ENCODE assay signal across 37 cellular contexts in genomic region chr7:130712416-130712815, GRCh38. TPM values are rescaled to one million over a fixed set of nuclear protein-coding genes. Genes with fewer than 3 reads are reported as not detected.
"Had no signal": no experiment of that assay in that cellular context is flagged by ENCODE, and none has a peak within 500 bp of the region (broad histone marks: within the 10 kb centered on the region; RNA-seq: fewer than 3 reads in every experiment).

No MANE protein-coding gene starts in this region.

- FAIRE-seq: astrocyte, TTC549 had no signal

- DNase-seq: activated B cell treated with CpG ODN at 0.5 μM for 24 hours; activated CD4-positive, alpha-beta memory T cell treated with anti-CD3 and anti-CD28 coated beads for 36 hours; activated CD4-positive, alpha-beta T cell treated with anti-CD3 and anti-CD28 coated beads for 4 hours; activated CD4-positive, alpha-beta T cell treated with anti-CD3 and anti-CD28 coated beads, Interleukin-2, amount 10 ng/mL, durations not matched to agents 24 days and 14 days; activated CD4-positive, alpha-beta T cell treated with anti-CD3 and anti-CD28 coated beads, Interleukin-2, amount 50 U/mL, for 1 hour; activated CD4-positive, alpha-beta T cell treated with anti-CD3 and anti-CD28 coated beads, Interleukin-2, amount 50 U/mL, for 4 hours; activated CD4-positive, CD25-positive, alpha-beta regulatory T cell treated with anti-CD3 and anti-CD28 coated beads, Interleukin-2, amount 50 U/mL, for 72 hours; activated CD8-positive, alpha-beta memory T cell treated with anti-CD3 and anti-CD28 coated beads, Interleukin-2, amount 50 U/mL, for 4 hours; activated CD8-positive, alpha-beta T cell treated with anti-CD3 and anti-CD28 coated beads for 36 hours; activated effector memory CD4-positive, alpha-beta T cell treated with anti-CD3 and anti-CD28 coated beads, Interleukin-2, amount 50 U/mL, for 16 hours; activated gamma-delta T cell treated with Interleukin-2 at 50 U/mL for 16 hours; activated naive CD4-positive, alpha-beta T cell; activated naive CD4-positive, alpha-beta T cell treated with anti-CD3 and anti-CD28 coated beads for 36 hours; activated naive CD4-positive, alpha-beta T cell treated with anti-CD3 and anti-CD28 coated beads, Interleukin-2, amount 50 U/mL, for 16 hours; activated naive CD8-positive, alpha-beta T cell treated with anti-CD3 and anti-CD28 coated beads for 36 hours; activated T-cell treated with anti-CD3 and anti-CD28 coated beads for 4 hours; activated T-cell treated with anti-CD3 and anti-CD28 coated beads, Interleukin-2, amount 50 U/mL, for 1 hour; activated T-cell treated with anti-CD3 and anti-CD28 coated beads, Interleukin-2, amount 50 U/mL, for 4 hours; activated T-cell treated with anti-CD3 and anti-CD28 coated beads, Interleukin-2, amount 50 U/mL, for 72 hours; adrenal gland; amniotic stem cell; aorta; body of pancreas; brain microvascular endothelial cell; central memory CD4-positive, alpha-beta T cell; T-helper 2 cell; T-helper 9 cell had no signal

- H3K4me1 ChIP-seq: adrenal gland, body of pancreas, breast epithelium had no signal

- ATAC-seq: activated CD8-positive, alpha-beta T cell treated with anti-CD3 and anti-CD28 coated beads for 36 hours; activated naive CD4-positive, alpha-beta T cell treated with anti-CD3 and anti-CD28 coated beads, Interleukin-2, amount 50 U/mL, for 72 hours; activated T-cell treated with anti-CD3 and anti-CD28 coated beads, Interleukin-2, amount 50 U/mL, for 4 hours; activated T-cell treated with anti-CD3 and anti-CD28 coated beads, Interleukin-2, amount 50 U/mL, for 72 hours; activated T-helper 17 cell treated with anti-CD3 and anti-CD28 coated beads, Interleukin-2, amount 50 U/mL, for 72 hours; body of pancreas had no signal

- H3K4me3 ChIP-seq: adrenal gland, body of pancreas, breast epithelium had no signal

- H3K36me3 ChIP-seq: adrenal gland, brain microvascular endothelial cell, breast epithelium had no signal

- H3K9me3 ChIP-seq: adrenal gland, body of pancreas, breast epithelium had no signal

- H3K27ac ChIP-seq: adrenal gland, body of pancreas, brain microvascular endothelial cell, breast epithelium, VCaP had no signal

- H3K27me3 ChIP-seq: adrenal gland, body of pancreas, brain microvascular endothelial cell, breast epithelium had no signal

RNA-seq across cellular contexts. Expression of gene KLF14, which starts 21.6 kb away (rescaled TPM):
- total RNA-seq: activated B cell treated with CpG ODN at 0.5 μM for 24 hours; activated CD4-positive, alpha-beta memory T cell treated with anti-CD3 and anti-CD28 coated beads for 36 hours; activated CD4-positive, alpha-beta T cell treated with anti-CD3 and anti-CD28 coated beads, Interleukin-2, amount 10 ng/mL, durations not matched to agents 24 days and 14 days; activated CD8-positive, alpha-beta memory T cell treated with anti-CD3 and anti-CD28 coated beads for 36 hours; activated CD8-positive, alpha-beta T cell treated with anti-CD3 and anti-CD28 coated beads for 36 hours; activated naive CD4-positive, alpha-beta T cell treated with anti-CD3 and anti-CD28 coated beads for 36 hours; activated naive CD4-positive, alpha-beta T cell treated with anti-CD3 and anti-CD28 coated beads, Interleukin-2, amount 50 U/mL, for 72 hours; activated naive CD8-positive, alpha-beta T cell treated with anti-CD3 and anti-CD28 coated beads for 36 hours; activated T-cell treated with anti-CD3 and anti-CD28 coated beads, Interleukin-2, amount 50 U/mL, for 4 hours; activated T-helper 1 cell treated with anti-CD3 and anti-CD28 coated beads, Interleukin-12 subunit alpha, Interleukin-12 subunit beta, Interleukin-2, Interleukin-4 antibody, amounts not matched to agents 30 ng/mL and 10 ng/mL and 1 ng/mL, durations not matched to agents 14 hours and 24 hours and 36 hours; activated T-helper 17 cell treated with anti-CD3 and anti-CD28 coated beads, Interleukin-2, amount 50 U/mL, for 72 hours; cardiac septum; cerebellum had no signal
- polyA plus RNA-seq: aorta had no signal

RNA-seq across cellular contexts. Expression of gene TSGA13, which starts 26.1 kb away (rescaled TPM):
- total RNA-seq: activated B cell treated with CpG ODN at 0.5 μM for 24 hours; activated CD4-positive, alpha-beta memory T cell treated with anti-CD3 and anti-CD28 coated beads for 36 hours; activated CD4-positive, alpha-beta T cell treated with anti-CD3 and anti-CD28 coated beads, Interleukin-2, amount 10 ng/mL, durations not matched to agents 24 days and 14 days; activated CD8-positive, alpha-beta memory T cell treated with anti-CD3 and anti-CD28 coated beads for 36 hours; activated CD8-positive, alpha-beta T cell treated with anti-CD3 and anti-CD28 coated beads for 36 hours; activated naive CD4-positive, alpha-beta T cell treated with anti-CD3 and anti-CD28 coated beads for 36 hours; activated naive CD4-positive, alpha-beta T cell treated with anti-CD3 and anti-CD28 coated beads, Interleukin-2, amount 50 U/mL, for 72 hours; activated naive CD8-positive, alpha-beta T cell treated with anti-CD3 and anti-CD28 coated beads for 36 hours; activated T-cell treated with anti-CD3 and anti-CD28 coated beads, Interleukin-2, amount 50 U/mL, for 4 hours; activated T-cell treated with anti-CD3 and anti-CD28 coated beads, Interleukin-2, amount 50 U/mL, for 72 hours; activated T-helper 1 cell treated with anti-CD3 and anti-CD28 coated beads, Interleukin-12 subunit alpha, Interleukin-12 subunit beta, Interleukin-2, Interleukin-4 antibody, amounts not matched to agents 30 ng/mL and 10 ng/mL and 1 ng/mL, durations not matched to agents 14 hours and 24 hours and 36 hours; activated T-helper 17 cell treated with anti-CD3 and anti-CD28 coated beads, Interleukin-2, amount 50 U/mL, for 72 hours; adrenal gland; aorta; astrocyte; body of pancreas; breast epithelium; cardiac septum; cerebellum had no signal
- polyA plus RNA-seq: adrenal gland, aorta had no signal
